14 cellular contexts compared by ENCODE assay signal in the genomic region with DNA sequence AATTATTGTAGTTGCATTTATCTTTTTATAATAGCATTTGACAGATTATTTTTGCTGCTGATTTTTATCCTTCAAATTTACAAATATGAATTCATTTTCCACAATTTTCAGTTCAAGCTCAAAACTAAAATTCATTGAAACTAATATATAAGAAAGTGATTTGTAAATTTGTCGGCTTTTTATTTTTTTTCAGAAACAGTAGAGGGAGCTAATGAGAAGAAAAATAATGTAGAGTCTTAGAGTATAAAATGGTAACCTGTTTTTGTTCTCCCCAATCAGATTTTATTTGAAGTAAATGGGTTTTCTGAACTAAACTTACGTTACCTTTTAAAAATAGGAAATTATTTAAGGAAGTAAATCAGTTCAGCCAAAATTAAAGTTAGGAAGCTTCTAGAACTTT. TPM values are rescaled to one million over a fixed set of nuclear protein-coding genes. Genes with fewer than 3 reads are reported as not detected.
DNase-seq lines count a peak whose midpoint lies in the region; ATAC-seq, FAIRE-seq and TF ChIP-seq lines count a peak whose summit lies in the region.
"Had no signal": no experiment of that assay in that cellular context is flagged by ENCODE, and none has a peak within 500 bp of the region (broad histone marks: within the 10 kb centered on the region; RNA-seq: fewer than 3 reads in every experiment).

No MANE protein-coding gene starts in this region.

- H3K4me1 Mint-ChIP-seq in immature natural killer cell, result peaks cover 0 to 6% of the 10 kb centered on the region in 2 donors

- peaks cover 43 to 63% (median 45%) of the 10 kb centered on the region in 3 donors for H3K36me3 Mint-ChIP-seq in immature natural killer cell

- H2AFZ ChIP-seq in parathyroid adenoma, result no peak overlapping the region

- no peaks in the 10 kb centered on the region for H3K27me3 Mint-ChIP-seq in immature natural killer cell (ENCODE audit: low read depth in 3 of 3)
- H3K27me3 Mint-ChIP-seq: CD4-positive, alpha-beta memory T cell; naive thymus-derived CD4-positive, alpha-beta T cell had no signal

- H3K9me3 Mint-ChIP-seq in immature natural killer cell, result peaks cover 0 to 2% (median 0%) of the 10 kb centered on the region in 6 donors
- H3K9me3 Mint-ChIP-seq: CD4-positive, alpha-beta memory T cell had no signal

- H3K9me3 ChIP-seq in parathyroid adenoma (ENCODE audit: control insufficient read depth, low read length) (no peaks in the 10 kb centered on the region), mucosa of descending colon (no peaks in the 10 kb centered on the region)

- peak; percentile 21; the same call in 1 of the 2 replicates for TF ChIP-seq CTCF in LNCaP clone FGC (IDR thresholded peaks at IDR 0.05; ENCODE audit: control insufficient read depth, extremely low read depth, insufficient read depth)
- peak; percentile 12 for TF ChIP-seq CTCF in coronary artery (IDR thresholded peaks at IDR 0.05)
- TF ChIP-seq CTCF in parathyroid adenoma (IDR thresholded peaks at IDR 0.05), result peak; percentile 22
- TF ChIP-seq CTCF in mucosa of descending colon (IDR thresholded peaks at IDR 0.05), result no peak

- no peak overlapping the region for H3K4me3 ChIP-seq in LNCaP clone FGC (ENCODE audit: low read depth, low read length)
- no peak overlapping the region for H3K4me3 ChIP-seq in coronary artery
- H3K4me3 ChIP-seq in parathyroid adenoma (ENCODE audit: low read depth, low read length), result no peak overlapping the region
- H3K4me3 ChIP-seq in mucosa of descending colon, result no peak overlapping the region
- H3K4me3 ChIP-seq: MG63 had no signal

- H3K27me3 ChIP-seq in parathyroid adenoma (ENCODE audit: control insufficient read depth, insufficient read depth, low read length), result no peaks in the 10 kb centered on the region
- H3K27me3 ChIP-seq: MG63 had no signal

- DNase-seq in NCI-H2227 treated with DMSO at 0.1 percent for 48 hours (lab: John Stamatoyannopoulos, UW) (peak; percentile 1), NCI-H2227 (lab: John Stamatoyannopoulos, UW; ENCODE audit: unreplicated experiment) (no peak), LNCaP clone FGC (ENCODE audit: low read depth) (no peak), coronary artery (ENCODE audit: low spot score) (no peak), GM12891 (ENCODE audit: insufficient read length, low spot score) (no peak), mucosa of descending colon (no peak), immature natural killer cell (no peak)
- DNase-seq: activated gamma-delta T cell, MG63 had no signal

- ATAC-seq in mucosa of descending colon, result no peak
- ATAC-seq: esophagus mucosa; naive thymus-derived CD4-positive, alpha-beta T cell had no signal

- H3K4me1 ChIP-seq in parathyroid adenoma, result no peaks in the 10 kb centered on the region
- no peaks in the 10 kb centered on the region for H3K4me1 ChIP-seq in mucosa of descending colon (ENCODE audit: low read depth)

- H3K36me3 ChIP-seq in parathyroid adenoma (ENCODE audit: control insufficient read depth, insufficient read depth, low read length), result no peaks in the 10 kb centered on the region
- peaks cover 14% of the 10 kb centered on the region for H3K36me3 ChIP-seq in mucosa of descending colon (ENCODE audit: low read depth)

- no peak overlapping the region for H3K4me2 ChIP-seq in parathyroid adenoma (ENCODE audit: low read length)

- no peak overlapping the region for H3K27ac ChIP-seq in coronary artery
- H3K27ac ChIP-seq in parathyroid adenoma, result no peak overlapping the region

- no peak for TF ChIP-seq POLR2A in GM12891 (IDR thresholded peaks at IDR 0.05; ENCODE audit: low read depth, low read length)

- no peak overlapping the region for H3K27ac Mint-ChIP-seq in immature natural killer cell
- H3K27ac Mint-ChIP-seq: CD4-positive, alpha-beta memory T cell; naive thymus-derived CD4-positive, alpha-beta T cell; T-helper 2 cell treated with Interferon-gamma antibody and Interleukin-4, amounts not matched to agents 5 μg/mL and 100 μg/mL, for 36 hours had no signal

- no peak for FAIRE-seq in GM12891 (lab: Jason Lieb, UNC)

- intact Hi-C loops in mucosa of descending colon (cut with DNase I, micrococcal nuclease), result no loop called here

- no peaks in the 10 kb centered on the region for H3K79me2 ChIP-seq in parathyroid adenoma

- H3K9ac ChIP-seq in parathyroid adenoma, result no peak overlapping the region

- H3K4me3 Mint-ChIP-seq in immature natural killer cell, result no peak overlapping the region
- H3K4me3 Mint-ChIP-seq: CD4-positive, alpha-beta memory T cell; naive thymus-derived CD4-positive, alpha-beta T cell; T-helper 2 cell treated with Interferon-gamma antibody and Interleukin-4, amounts not matched to agents 5 μg/mL and 100 μg/mL, for 36 hours had no signal

TF ChIP-seq in GM12891, 5 proteins besides CTCF, POLR2A, EP300 and RAD21:
- TF ChIP-seq SPI1 (IDR thresholded peaks at IDR 0.05; ENCODE audit: low read depth, low read length) (no peak), POU2F2 (IDR thresholded peaks at IDR 0.05; ENCODE audit: low read depth, low read length) (no peak), PAX5 (IDR thresholded peaks at IDR 0.05; ENCODE audit: insufficient read depth, low read length, severe bottlenecking) (no peak), POLR2AphosphoS5 (IDR thresholded peaks at IDR 0.05; ENCODE audit: low read depth, low read length) (no peak), TAF1 (IDR thresholded peaks at IDR 0.05; ENCODE audit: low read depth, low read length) (no peak)

RNA-seq across cellular contexts. Expression of a gene that starts 19.2 kb away (rescaled TPM):
- 19.0 TPM for polyA plus RNA-seq in GM12891 (2012; ENCODE audit: low read depth, missing spikeins)
- total RNA-seq in mucosa of descending colon, result 10 to 100 TPM; 45.0 to 72.1 (median 63.0) TPM
- 10 to 100 TPM; 18.2 to 36.5 (median 36.3) TPM for polyA plus RNA-seq in immature natural killer cell
